ENCODE assay signal across 13 cellular contexts in the genomic region with DNA sequence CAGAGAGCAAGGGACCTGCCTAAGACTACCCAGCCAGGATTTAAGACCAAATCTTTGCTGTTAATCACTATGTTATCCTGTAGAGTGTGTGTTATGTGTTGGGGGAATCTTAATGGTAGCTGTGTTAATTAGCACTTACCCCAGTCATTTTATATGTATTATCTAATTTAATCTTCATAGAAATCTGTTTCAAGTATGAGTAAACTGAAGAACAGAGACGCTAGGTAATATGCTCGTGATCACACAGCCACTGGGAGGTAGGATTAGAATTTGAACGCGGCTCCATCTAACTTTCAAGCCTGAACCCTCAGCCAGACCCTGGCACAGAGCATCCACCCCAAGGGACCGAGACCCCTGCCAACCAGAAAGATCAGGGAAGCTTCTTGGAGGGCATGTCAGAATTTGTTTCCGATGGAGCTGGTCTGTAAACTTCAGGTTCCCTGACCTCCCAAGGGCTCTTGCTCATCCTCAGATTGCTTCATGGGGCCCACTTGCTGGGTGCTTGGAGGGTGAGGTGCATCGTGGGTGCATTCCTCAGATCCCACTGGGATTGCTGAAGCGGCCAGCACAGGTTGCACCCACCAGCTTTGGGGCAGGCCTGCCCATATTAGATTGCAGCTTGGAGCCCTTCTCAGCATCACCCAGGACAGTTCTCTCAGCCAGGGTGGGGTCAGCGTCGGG.
"Had no signal": no experiment of that assay in that cellular context is flagged by ENCODE, and none has a peak within 500 bp of the region (broad histone marks: within the 10 kb centered on the region; RNA-seq: fewer than 3 reads in every experiment).

No MANE protein-coding gene starts in this region.

- FAIRE-seq: endometrium, pancreas, TTC549 had no signal

- H3K4me3 ChIP-seq: dorsolateral prefrontal cortex, esophagus muscularis mucosa, pancreas, tibial nerve had no signal

- H3K27me3 ChIP-seq: dorsolateral prefrontal cortex, esophagus muscularis mucosa, pancreas, tibial nerve had no signal

- H3K9me3 Mint-ChIP-seq: activated B cell treated with CpG ODN at 0.5 μM for 24 hours; activated CD4-positive, alpha-beta T cell treated with anti-CD3 and anti-CD28 coated beads, Interleukin-2, amount 10 ng/mL, durations not matched to agents 7 days and 5 days; activated naive CD4-positive, alpha-beta T cell treated with anti-CD3 and anti-CD28 coated beads, Interleukin-2, amount 50 U/mL, for 72 hours; natural killer cell treated with Interleukin-12 subunit alpha and Interleukin-12 subunit beta and Interleukin-15 and Interleukin-18, amount 100 ng/mL, for 72 hours had no signal

- H3K4me1 Mint-ChIP-seq: activated CD4-positive, alpha-beta T cell treated with anti-CD3 and anti-CD28 coated beads, Interleukin-2, amount 10 ng/mL, durations not matched to agents 7 days and 5 days had no signal

- H3K27ac ChIP-seq: pancreas had no signal

- H3K27ac Mint-ChIP-seq: activated B cell treated with CpG ODN at 0.5 μM for 24 hours; activated CD4-positive, alpha-beta T cell treated with anti-CD3 and anti-CD28 coated beads, Interleukin-2, amount 10 ng/mL, durations not matched to agents 7 days and 5 days had no signal

- H3K27me3 Mint-ChIP-seq: activated B cell treated with CpG ODN at 0.5 μM for 24 hours; activated CD4-positive, alpha-beta T cell treated with anti-CD3 and anti-CD28 coated beads, Interleukin-2, amount 10 ng/mL, durations not matched to agents 7 days and 5 days; natural killer cell treated with Interleukin-12 subunit alpha and Interleukin-12 subunit beta and Interleukin-15 and Interleukin-18, amount 100 ng/mL, for 72 hours had no signal

- DNase-seq: activated B cell treated with CpG ODN at 0.5 μM for 24 hours; activated CD4-positive, alpha-beta T cell treated with anti-CD3 and anti-CD28 coated beads, Interleukin-2, amount 10 ng/mL, durations not matched to agents 7 days and 5 days; activated effector memory CD4-positive, alpha-beta T cell treated with anti-CD3 and anti-CD28 coated beads, Interleukin-2, amount 50 U/mL, for 16 hours; dorsolateral prefrontal cortex; left colon; pancreas; T-helper 2 cell had no signal

- ATAC-seq: activated naive CD4-positive, alpha-beta T cell treated with anti-CD3 and anti-CD28 coated beads, Interleukin-2, amount 50 U/mL, for 72 hours; left colon; natural killer cell treated with Interleukin-12 subunit alpha and Interleukin-12 subunit beta and Interleukin-15 and Interleukin-18, amount 100 ng/mL, for 72 hours; pancreas had no signal

- H3K36me3 Mint-ChIP-seq: activated naive CD4-positive, alpha-beta T cell treated with anti-CD3 and anti-CD28 coated beads, Interleukin-2, amount 50 U/mL, for 72 hours; natural killer cell treated with Interleukin-12 subunit alpha and Interleukin-12 subunit beta and Interleukin-15 and Interleukin-18, amount 100 ng/mL, for 72 hours had no signal

- H3K9me3 ChIP-seq: esophagus muscularis mucosa, pancreas, tibial nerve had no signal

- H3K4me3 Mint-ChIP-seq: activated B cell treated with CpG ODN at 0.5 μM for 24 hours; activated CD4-positive, alpha-beta T cell treated with anti-CD3 and anti-CD28 coated beads, Interleukin-2, amount 10 ng/mL, durations not matched to agents 7 days and 5 days; natural killer cell treated with Interleukin-12 subunit alpha and Interleukin-12 subunit beta and Interleukin-15 and Interleukin-18, amount 100 ng/mL, for 72 hours had no signal
